Comparison of ENCODE assay signal across 1 cellular context in genomic region chr19:17327068-17327653, GRCh38.
TF ChIP-seq lines count a peak whose summit lies in the region.

No MANE protein-coding gene starts in this region.

TF ChIP-seq in SK-N-SH treated with all-trans-retinoic acid at 6 μM for 48 hours, 23 proteins besides CTCF, POLR2A, EP300 and RAD21 (continued from another document):
- TF ChIP-seq ZNF565 (CRISPR knock-in tag; conservative IDR thresholded peaks at IDR 0.05; ENCODE audit: low read depth): no peak
TF ChIP-seq in SK-N-SH treated with all-trans-retinoic acid at 6 μM for 48 hours: peak in this region for 0.
